Comparison of ENCODE assay signal across 8 cellular contexts in the genomic region with DNA sequence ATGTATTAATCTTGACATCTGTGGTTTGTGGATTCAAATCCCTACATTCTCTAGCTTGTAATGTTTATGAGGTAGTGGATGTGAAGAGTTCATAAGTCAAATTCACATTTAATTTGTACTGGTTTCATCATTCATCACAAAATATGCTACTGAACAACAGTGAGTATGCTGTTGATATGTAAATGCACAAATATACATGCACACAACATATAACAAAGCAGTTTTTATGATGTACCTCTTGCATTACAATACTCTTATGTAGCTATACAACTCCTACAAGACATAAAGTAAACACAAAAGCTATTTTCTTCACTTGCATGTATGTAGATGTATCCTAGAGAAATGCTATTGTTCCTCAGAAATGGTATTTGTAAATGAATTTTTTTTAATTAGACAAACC.
"Had no signal": no experiment of that assay in that cellular context is flagged by ENCODE, and none has a peak within 500 bp of the region (broad histone marks: within the 10 kb centered on the region; RNA-seq: fewer than 3 reads in every experiment).

No MANE protein-coding gene starts in this region.

- H3K27ac Mint-ChIP-seq: IgD-negative memory B cell had no signal

- FAIRE-seq: HepG2, K562 had no signal

- H3K27ac ChIP-seq: HL-60, KMS-11 had no signal

- DNase-seq: IMR-90, KBM-7, KG1 had no signal

- H3K36me3 Mint-ChIP-seq: IgD-negative memory B cell had no signal

- H3K4me2 ChIP-seq: KMS-11 had no signal

- ATAC-seq: HepG2, K562 had no signal

- H3K4me3 ChIP-seq: K562 had no signal
